ENCODE assay signal across 1 cellular context in the genomic region with DNA sequence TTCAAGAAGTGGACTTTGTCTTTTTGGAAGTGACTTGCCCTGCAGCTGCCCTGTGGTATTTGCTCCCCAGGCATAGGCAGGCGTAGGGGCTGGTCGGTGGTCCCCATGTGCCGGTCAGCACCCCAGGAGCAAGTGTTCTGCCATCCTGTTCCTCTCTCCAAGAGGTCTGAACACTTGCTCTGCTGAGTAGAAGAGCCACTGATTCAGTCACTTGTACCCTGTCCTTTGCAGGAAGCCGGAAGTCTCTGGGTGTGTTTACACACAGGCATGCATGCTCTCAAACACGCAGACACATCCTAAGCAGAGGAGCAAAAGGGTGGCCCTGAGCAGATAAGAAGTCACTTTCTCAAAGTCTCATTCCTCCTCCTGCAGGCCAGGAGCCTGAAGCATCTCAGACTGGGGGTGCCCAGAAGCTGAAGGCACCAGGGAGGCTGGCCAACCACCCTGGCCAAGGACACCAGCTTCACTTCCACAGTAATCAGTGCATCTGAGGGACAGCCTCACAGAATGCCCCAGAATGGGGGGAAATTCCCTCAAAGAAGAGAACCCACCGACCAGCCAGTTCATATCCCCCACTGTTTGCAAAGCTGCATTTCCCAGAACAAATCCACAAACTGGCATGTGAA.
TF ChIP-seq lines count a peak whose summit lies in the region.

No MANE protein-coding gene starts in this region.

TF ChIP-seq in IMR-90, 13 proteins besides CTCF, POLR2A, EP300 and RAD21:
- TF ChIP-seq MAZ (IDR thresholded peaks at IDR 0.05; ENCODE audit: borderline replicate concordance, low read depth, low read length): no peak
- TF ChIP-seq FOS (IDR thresholded peaks at IDR 0.05; ENCODE audit: low read depth, low read length): no peak
- TF ChIP-seq SMC3 (IDR thresholded peaks at IDR 0.05; ENCODE audit: low read depth, low read length): no peak
- TF ChIP-seq MXI1 (IDR thresholded peaks at IDR 0.05; ENCODE audit: borderline replicate concordance, low read depth, low read length): no peak
- TF ChIP-seq MAFK (IDR thresholded peaks at IDR 0.05; ENCODE audit: low read depth, low read length): no peak
- TF ChIP-seq, protein P1, sequence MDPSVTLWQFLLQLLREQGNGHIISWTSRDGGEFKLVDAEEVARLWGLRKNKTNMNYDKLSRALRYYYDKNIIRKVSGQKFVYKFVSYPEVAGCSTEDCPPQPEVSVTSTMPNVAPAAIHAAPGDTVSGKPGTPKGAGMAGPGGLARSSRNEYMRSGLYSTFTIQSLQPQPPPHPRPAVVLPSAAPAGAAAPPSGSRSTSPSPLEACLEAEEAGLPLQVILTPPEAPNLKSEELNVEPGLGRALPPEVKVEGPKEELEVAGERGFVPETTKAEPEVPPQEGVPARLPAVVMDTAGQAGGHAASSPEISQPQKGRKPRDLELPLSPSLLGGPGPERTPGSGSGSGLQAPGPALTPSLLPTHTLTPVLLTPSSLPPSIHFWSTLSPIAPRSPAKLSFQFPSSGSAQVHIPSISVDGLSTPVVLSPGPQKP (IDR thresholded peaks at IDR 0.05; ENCODE audit: borderline replicate concordance, low read depth, low read length): no peak
- no peak for TF ChIP-seq CHD1 (IDR thresholded peaks at IDR 0.05; ENCODE audit: low read depth, low read length)
